9 cellular contexts compared by ENCODE assay signal in the genomic region with DNA sequence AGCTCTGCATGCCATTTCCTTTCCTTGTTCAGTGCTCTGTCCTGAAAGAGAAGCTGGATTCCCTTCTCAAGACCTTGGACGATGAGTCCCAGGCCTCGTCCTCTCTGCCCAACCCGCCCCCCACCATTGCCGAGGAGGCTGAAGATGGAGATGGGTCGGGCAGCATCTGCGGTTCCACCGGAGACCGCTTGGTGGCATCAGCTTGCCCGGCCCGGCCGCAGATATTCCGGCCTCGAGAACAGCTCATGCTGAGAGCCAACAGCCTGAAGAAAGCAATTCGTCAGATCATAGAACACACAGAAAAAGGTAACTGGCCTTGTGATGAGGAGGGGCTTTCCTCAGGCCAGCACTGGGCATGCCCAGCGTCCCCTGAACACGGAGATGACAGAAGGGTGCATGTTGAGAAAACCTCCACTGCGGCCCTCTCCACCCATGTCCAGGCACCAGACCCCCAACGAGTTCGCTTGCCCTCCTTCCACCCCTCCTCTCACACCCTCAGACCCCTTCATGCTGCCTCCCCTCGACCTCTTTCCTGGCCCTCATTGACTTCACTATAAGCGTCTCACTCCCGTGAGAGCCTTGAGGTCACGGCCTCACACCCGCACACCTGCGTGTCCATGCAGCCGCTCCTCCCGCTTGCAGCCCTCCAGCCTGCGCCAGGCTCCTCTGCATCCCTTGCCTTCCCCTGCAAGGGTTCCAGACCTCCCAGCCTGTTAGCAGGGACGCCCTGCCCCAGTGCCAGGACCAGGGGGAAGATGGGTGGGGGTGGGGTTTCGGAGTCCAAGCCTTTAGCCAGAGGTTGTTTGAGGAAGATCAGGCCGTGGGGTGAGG.
A peak's percentile ranks its signal among the peaks of the same experiment; 100 is the strongest.
DNase-seq lines count a peak whose midpoint lies in the region; ATAC-seq and TF ChIP-seq lines count a peak whose summit lies in the region.
"Had no signal": no experiment of that assay in that cellular context is flagged by ENCODE, and none has a peak within 500 bp of the region (broad histone marks: within the 10 kb centered on the region; RNA-seq: fewer than 3 reads in every experiment).

No MANE protein-coding gene starts in this region.

- intact Hi-C loops in esophagus muscularis mucosa (cut with DNase I): no loop called here
- intact Hi-C loops in activated CD4-positive, alpha-beta T cell treated with anti-CD3 and anti-CD28 coated beads, Interleukin-2, amount 10 ng/mL, durations not matched to agents 24 days and 14 days (cut with micrococcal nuclease): no loop called here

- peaks cover 2% of the 10 kb centered on the region for H3K4me1 Mint-ChIP-seq in activated CD4-positive, alpha-beta T cell treated with anti-CD3 and anti-CD28 coated beads, Interleukin-2, amount 10 ng/mL, durations not matched to agents 24 days and 14 days
- H3K4me1 Mint-ChIP-seq: activated B cell treated with CpG ODN at 0.5 μM for 24 hours had no signal

- peaks cover 50% of the 10 kb centered on the region for H3K36me3 Mint-ChIP-seq in activated CD4-positive, alpha-beta T cell treated with anti-CD3 and anti-CD28 coated beads, Interleukin-2, amount 10 ng/mL, durations not matched to agents 24 days and 14 days (ENCODE audit: low read depth)

- H3K27me3 ChIP-seq in BJ (ENCODE audit: control insufficient read depth, insufficient read depth, low read length): no peaks in the 10 kb centered on the region
- H3K27me3 ChIP-seq in esophagus muscularis mucosa: no peaks in the 10 kb centered on the region
- no peaks in the 10 kb centered on the region for H3K27me3 ChIP-seq in muscle layer of colon (ENCODE audit: control insufficient read depth in 1 of 2, insufficient read depth in 2 of 2, low read length in 2 of 2)

- H3K9me3 ChIP-seq in esophagus muscularis mucosa: no peaks in the 10 kb centered on the region
- no peaks in the 10 kb centered on the region for H3K9me3 ChIP-seq in muscle layer of colon (ENCODE audit: low read length)

- H3K4me3 Mint-ChIP-seq in activated CD4-positive, alpha-beta T cell treated with anti-CD3 and anti-CD28 coated beads, Interleukin-2, amount 10 ng/mL, durations not matched to agents 24 days and 14 days: no peak overlapping the region
- H3K4me3 Mint-ChIP-seq: activated B cell treated with CpG ODN at 0.5 μM for 24 hours had no signal

- ATAC-seq in GM19395 (IDR thresholded peaks at IDR 0.05; ENCODE audit: unreplicated experiment): no peak

- CTCF ChIA-PET in BJ (lab: Yijun Ruan, JAX): interaction anchor here (0.6 to 4.4 kb wide), 31 partner anchors 8 to 409 kb away, joined by 3 to 56 read pairs (median 4); partner anchors contain the start of genes UGT1A4 and UGT1A5

- no peak overlapping the region for H3K27ac ChIP-seq in esophagus muscularis mucosa (replicated peaks in 1 of 4)
- peak overlapping the region; percentile 13 for H3K27ac ChIP-seq in muscle layer of colon (ENCODE audit: low read depth, low read length)

- H3K9ac ChIP-seq in muscle layer of colon (ENCODE audit: low read length): no peak overlapping the region

- TF ChIP-seq EP300 in esophagus muscularis mucosa (IDR thresholded peaks at IDR 0.05): no peak

- H3K4me3 ChIP-seq in BJ (ENCODE audit: low read depth, low read length) (no peak overlapping the region), esophagus muscularis mucosa (no peak overlapping the region), muscle layer of colon (ENCODE audit: low read depth in 1 of 2, low read length in 2 of 2) (no peak overlapping the region)

- POLR2A ChIA-PET in BJ (lab: Charles Lee): no interaction called here

- TF ChIP-seq POLR2A in esophagus muscularis mucosa (IDR thresholded peaks at IDR 0.05; ENCODE audit: low read depth): no peak

- DNase-seq in BJ (ENCODE audit: low read depth) (no peak), NCI-H2227 (lab: John Stamatoyannopoulos, UW; ENCODE audit: unreplicated experiment) (peak; percentile 62), esophagus muscularis mucosa (ENCODE audit: extremely low spot score) (no peak), NCI-H128 (lab: John Stamatoyannopoulos, UW; ENCODE audit: unreplicated experiment) (no peak), NK-92 (lab: John Stamatoyannopoulos, UW; ENCODE audit: unreplicated experiment) (no peak)
- DNase-seq in activated CD4-positive, alpha-beta T cell treated with anti-CD3 and anti-CD28 coated beads, Interleukin-2, amount 10 ng/mL, durations not matched to agents 24 days and 14 days: no peak
- DNase-seq: activated B cell treated with CpG ODN at 0.5 μM for 24 hours had no signal

- H3K4me1 ChIP-seq in esophagus muscularis mucosa (peaks cover 0 to 5% (median under 1%) of the 10 kb centered on the region in 4 donors), muscle layer of colon (ENCODE audit: insufficient read depth, low read length) (peaks cover 17% of the 10 kb centered on the region)

- TF ChIP-seq CTCF in BJ (IDR thresholded peaks at IDR 0.05; ENCODE audit: insufficient read depth, low read depth, low read length) (peak; percentile 92), esophagus muscularis mucosa (IDR thresholded peaks at IDR 0.05) (peak; percentile 40 to 74 (median 44))

- H3K9me3 Mint-ChIP-seq in activated CD4-positive, alpha-beta T cell treated with anti-CD3 and anti-CD28 coated beads, Interleukin-2, amount 10 ng/mL, durations not matched to agents 24 days and 14 days: no peaks in the 10 kb centered on the region
- H3K9me3 Mint-ChIP-seq: activated B cell treated with CpG ODN at 0.5 μM for 24 hours had no signal

- WGBS in esophagus muscularis mucosa: 71% methylated on average over 22 of the region's 31 CpGs

- H3K27me3 Mint-ChIP-seq in activated CD4-positive, alpha-beta T cell treated with anti-CD3 and anti-CD28 coated beads, Interleukin-2, amount 10 ng/mL, durations not matched to agents 24 days and 14 days: no peaks in the 10 kb centered on the region
- H3K27me3 Mint-ChIP-seq: activated B cell treated with CpG ODN at 0.5 μM for 24 hours had no signal

- H3K36me3 ChIP-seq in BJ (ENCODE audit: control insufficient read depth, insufficient read depth, low read length): peaks cover 11% of the 10 kb centered on the region
- peaks cover 19 to 100% (median 90%) of the 10 kb centered on the region in 4 donors for H3K36me3 ChIP-seq in esophagus muscularis mucosa
- H3K36me3 ChIP-seq in muscle layer of colon (ENCODE audit: insufficient read depth, low read length): peaks cover 59% of the 10 kb centered on the region

- no peak overlapping the region for H3K27ac Mint-ChIP-seq in activated CD4-positive, alpha-beta T cell treated with anti-CD3 and anti-CD28 coated beads, Interleukin-2, amount 10 ng/mL, durations not matched to agents 24 days and 14 days
- H3K27ac Mint-ChIP-seq: activated B cell treated with CpG ODN at 0.5 μM for 24 hours had no signal
